19 cellular contexts compared by ENCODE assay signal in the genomic region with DNA sequence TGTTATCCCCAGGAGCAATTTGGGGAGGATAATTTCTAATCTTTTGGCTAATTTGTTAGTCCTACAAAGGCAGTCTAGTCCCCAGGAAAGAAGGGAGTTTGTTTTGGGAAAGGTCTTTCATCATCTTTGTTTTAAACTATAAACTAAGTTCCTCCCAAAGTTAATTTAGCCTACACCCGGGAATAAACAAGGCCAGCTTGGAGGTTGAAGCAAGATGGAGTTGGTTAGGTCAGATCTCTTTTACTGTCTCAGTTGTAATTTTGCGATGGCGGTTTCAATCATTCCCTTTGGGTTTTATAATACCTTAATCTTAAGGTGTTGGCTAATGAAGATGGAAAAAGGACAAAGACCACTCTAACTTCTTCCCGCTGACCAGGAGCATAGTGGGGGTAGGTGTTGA.
DNase-seq lines count a peak whose midpoint lies in the region; ATAC-seq, FAIRE-seq and TF ChIP-seq lines count a peak whose summit lies in the region.
"Had no signal": no experiment of that assay in that cellular context is flagged by ENCODE, and none has a peak within 500 bp of the region (broad histone marks: within the 10 kb centered on the region; RNA-seq: fewer than 3 reads in every experiment).

No MANE protein-coding gene starts in this region.

- H3K9me3 ChIP-seq in A549 (peaks cover 14% of the 10 kb centered on the region; the same call in 1 of the 3 replicates), RWPE2 (ENCODE audit: severe bottlenecking) (no peaks in the 10 kb centered on the region), neuronal stem cell (replicated peaks in 1 of 2; ENCODE audit: control insufficient read depth in 2 of 2, insufficient read depth in 1 of 2, low read depth in 1 of 2, low read length in 2 of 2) (peaks cover 0 to 3% of the 10 kb centered on the region in 2 donors)

- H2BK5ac ChIP-seq in neuronal stem cell (ENCODE audit: low read length): no peak overlapping the region

- H3K36me3 ChIP-seq in RWPE2 (ENCODE audit: low read depth) (no peaks in the 10 kb centered on the region), neuronal stem cell (replicated peaks in 1 of 2; ENCODE audit: control insufficient read depth in 2 of 2, insufficient read depth in 2 of 2, low read length in 2 of 2) (no peaks in the 10 kb centered on the region)

- no peak overlapping the region for H2BK12ac ChIP-seq in neuronal stem cell (ENCODE audit: low read length)

- peaks cover 32% of the 10 kb centered on the region for H3K4me1 ChIP-seq in A549
- H3K4me1 ChIP-seq in RWPE2 (ENCODE audit: insufficient read depth, poor library complexity, severe bottlenecking): peaks cover 29% of the 10 kb centered on the region
- H3K4me1 ChIP-seq in neuronal stem cell (ENCODE audit: control insufficient read depth in 2 of 2, insufficient read depth in 1 of 2, low read depth in 1 of 2, low read length in 2 of 2): no peaks in the 10 kb centered on the region

- H4K91ac ChIP-seq in neuronal stem cell (ENCODE audit: low read depth, low read length, poor library complexity): no peak overlapping the region

- POLR2A ChIA-PET in A549 (lab: Yijun Ruan, JAX): no interaction called here

- H3K27ac ChIP-seq in A549: peak overlapping the region; percentile 85 to 90
- H3K27ac ChIP-seq in RWPE2 (ENCODE audit: poor library complexity, severe bottlenecking): peak overlapping the region; percentile 83
- peak overlapping the region; percentile 77 for H3K27ac ChIP-seq in epithelial cell of prostate
- H3K27ac ChIP-seq in neuronal stem cell (replicated peaks; ENCODE audit: low read length): no peak overlapping the region
- H3K27ac ChIP-seq: GM23248 had no signal

- no peak overlapping the region for H2AK5ac ChIP-seq in neuronal stem cell (ENCODE audit: low read depth, low read length)

- no peak overlapping the region for H3K18ac ChIP-seq in neuronal stem cell (ENCODE audit: low read length)

- H2AFZ ChIP-seq in neuronal stem cell (ENCODE audit: low read length): no peak overlapping the region
- H2AFZ ChIP-seq: GM23248 had no signal

- no peak overlapping the region for H3K23ac ChIP-seq in neuronal stem cell (ENCODE audit: low read depth, low read length, poor library complexity)

- H3K9ac ChIP-seq in neuronal stem cell (ENCODE audit: low read depth, low read length, poor library complexity): peak overlapping the region; percentile 15
- H3K9ac ChIP-seq: GM23248 had no signal

- TF ChIP-seq EP300 in A549 (IDR thresholded peaks at IDR 0.05): no peak

- CTCF ChIA-PET in A549 (lab: Yijun Ruan, JAX): interaction anchor here (2.3 to 5.6 kb wide), 2 partner anchors 13 to 274 kb away, joined by 10 to 39 read pairs; no protein-coding TSS in a partner anchor

- no peak overlapping the region for H3K4me3 ChIP-seq in A549
- H3K4me3 ChIP-seq in RWPE2 (ENCODE audit: severe bottlenecking): no peak overlapping the region
- H3K4me3 ChIP-seq in neuronal stem cell (ENCODE audit: low read length in 2 of 2): no peak overlapping the region
- H3K4me3 ChIP-seq: GM23248 had no signal

- WGBS in A549 (ENCODE audit: missing lambda C conversion rate): 87% methylated on average over 4 of the region's 4 CpGs
- no CpG with 5 or more reads among the region's 4 CpGs for WGBS in neuronal stem cell (ENCODE audit: extremely low coverage in 2 of 2, insufficient read length in 2 of 2, insufficient replicate concordance in 1 of 2), 2 donors

- no peak for TF ChIP-seq CTCF in A549 (IDR thresholded peaks at IDR 0.05)
- TF ChIP-seq CTCF in RWPE2 (IDR thresholded peaks at IDR 0.05; ENCODE audit: poor library complexity, severe bottlenecking): no peak

- H3K27me3 ChIP-seq in RWPE2 (ENCODE audit: insufficient read depth, poor library complexity, severe bottlenecking): no peaks in the 10 kb centered on the region
- no peaks in the 10 kb centered on the region for H3K27me3 ChIP-seq in neuronal stem cell (ENCODE audit: control insufficient read depth in 3 of 3, insufficient read depth in 3 of 3, low read depth in 1 of 3, low read length in 3 of 3)

- H4K8ac ChIP-seq in neuronal stem cell (ENCODE audit: low read depth, low read length): no peak overlapping the region

- H3K4me2 ChIP-seq in A549 (no peak overlapping the region), neuronal stem cell (ENCODE audit: insufficient read depth, low read length, poor library complexity, severe bottlenecking) (no peak overlapping the region)

- H2BK120ac ChIP-seq in neuronal stem cell (ENCODE audit: low read depth, low read length): no peak overlapping the region

- no peak overlapping the region for H3K14ac ChIP-seq in neuronal stem cell (ENCODE audit: low read length)

- no peak for FAIRE-seq in A549 (lab: Jason Lieb, UNC)
- FAIRE-seq: G401.6, GM12892, GM19239, H1 had no signal

- H3K79me1 ChIP-seq in neuronal stem cell (ENCODE audit: low read depth, low read length): no peaks in the 10 kb centered on the region

- H3K4ac ChIP-seq in neuronal stem cell (ENCODE audit: low read length): no peak overlapping the region

- no peak overlapping the region for H2BK15ac ChIP-seq in neuronal stem cell (ENCODE audit: low read length)

- no peak for ATAC-seq in A549
- ATAC-seq in RWPE2 (ENCODE audit: low read depth): no peak
- no peak for ATAC-seq in GM18861 (IDR thresholded peaks at IDR 0.05; ENCODE audit: unreplicated experiment)
- ATAC-seq in HG03095 (IDR thresholded peaks at IDR 0.05; ENCODE audit: unreplicated experiment): no peak

- TF ChIP-seq POLR2A in A549 (IDR thresholded peaks at IDR 0.05; ENCODE audit: low read length): no peak

- no peak for DNase-seq in A549 (ENCODE audit: low read depth in 1 of 2, low spot score in 1 of 2)
- DNase-seq in RWPE2 (ENCODE audit: low spot score): no peak
- no peak for DNase-seq in epithelial cell of prostate (ENCODE audit: low read depth, low spot score)
- DNase-seq in neuronal stem cell (ENCODE audit: low spot score): no peak
- DNase-seq in NCI-H774 (lab: John Stamatoyannopoulos, UW): no peak
- DNase-seq: 8988T; C1 segment of cervical spinal cord; CD4-positive, alpha-beta memory T cell; COR-L47; DMS153; DND-41; H7 had no signal

- no peak for TF ChIP-seq RAD21 in A549 (conservative IDR thresholded peaks at IDR 0.05 in 1 of 2, IDR thresholded peaks at IDR 0.05 in 1 of 2)

TF ChIP-seq in A549, 52 proteins besides CTCF, POLR2A, EP300 and RAD21:
- TF ChIP-seq HOXB13 (CRISPR knock-in tag; IDR thresholded peaks at IDR 0.05; ENCODE audit: low read depth): peak; percentile 86; the same call in 1 of the 2 replicates
- TF ChIP-seq CEBPB (IDR thresholded peaks at IDR 0.05): no peak
